Comparison of ENCODE assay signal across 10 cellular contexts in genomic region chr5:122295138-122295537, GRCh38. TPM values are rescaled to one million over a fixed set of nuclear protein-coding genes. Genes with fewer than 3 reads are reported as not detected.
DNase-seq lines count a peak whose midpoint lies in the region; ATAC-seq and TF ChIP-seq lines count a peak whose summit lies in the region.
"Had no signal": no experiment of that assay in that cellular context is flagged by ENCODE, and none has a peak within 500 bp of the region (broad histone marks: within the 10 kb centered on the region; RNA-seq: fewer than 3 reads in every experiment).

No MANE protein-coding gene starts in this region.

- H3K9me3 ChIP-seq in neural progenitor cell (ENCODE audit: low read depth): no peaks in the 10 kb centered on the region
- no peaks in the 10 kb centered on the region for H3K9me3 ChIP-seq in esophagus squamous epithelium

- CTCF ChIA-PET in WTC11 (lab: Charles Lee): interaction anchor here (0.5 to 3.2 kb wide), 6 partner anchors 9 to 203 kb away, joined by 3 to 14 read pairs (median 6); no protein-coding TSS in a partner anchor

- H3K9ac ChIP-seq in neural progenitor cell: no peak overlapping the region

- peaks cover 35% of the 10 kb centered on the region for H3K4me1 Mint-ChIP-seq in WTC11
- H3K4me1 Mint-ChIP-seq in neural progenitor cell: peaks cover 14% of the 10 kb centered on the region
- H3K4me1 Mint-ChIP-seq: activated naive CD8-positive, alpha-beta T cell treated with anti-CD3 and anti-CD28 coated beads, Interleukin-2, amount 10 ng/mL, durations not matched to agents 7 days and 5 days had no signal

- no peak overlapping the region for H3K27ac Mint-ChIP-seq in WTC11
- H3K27ac Mint-ChIP-seq in neural progenitor cell: no peak overlapping the region
- H3K27ac Mint-ChIP-seq: activated naive CD8-positive, alpha-beta T cell treated with anti-CD3 and anti-CD28 coated beads, Interleukin-2, amount 10 ng/mL, durations not matched to agents 7 days and 5 days had no signal

- no peaks in the 10 kb centered on the region for H4K20me1 ChIP-seq in neural progenitor cell (ENCODE audit: low read depth)

- H3K9me3 Mint-ChIP-seq in WTC11 (peaks cover 12% of the 10 kb centered on the region), neural progenitor cell (peaks cover 3% of the 10 kb centered on the region)
- H3K9me3 Mint-ChIP-seq: activated naive CD8-positive, alpha-beta T cell treated with anti-CD3 and anti-CD28 coated beads, Interleukin-2, amount 10 ng/mL, durations not matched to agents 7 days and 5 days had no signal

- H3K4me1 ChIP-seq in neural progenitor cell: no peaks in the 10 kb centered on the region
- H3K4me1 ChIP-seq in esophagus squamous epithelium: no peaks in the 10 kb centered on the region

- TF ChIP-seq CTCF in WTC11 (IDR thresholded peaks at IDR 0.05) (0 out of 2 replicates have a peak, but pooled peaks have one; percentile 35), neural progenitor cell (IDR thresholded peaks at IDR 0.05) (peak; percentile 55), esophagus squamous epithelium (IDR thresholded peaks at IDR 0.05) (peak in 3 of 6 experiments; percentile 12 to 34 (median 16))

- no peak overlapping the region for H2AFZ ChIP-seq in neural progenitor cell (replicated peaks)

- H3K27me3 ChIP-seq in neural progenitor cell: no peaks in the 10 kb centered on the region
- no peaks in the 10 kb centered on the region for H3K27me3 ChIP-seq in esophagus squamous epithelium

- 34 to 51% methylated on average over 2 of the region's 2 CpGs for WGBS in esophagus squamous epithelium, 2 donors

- H3K79me2 ChIP-seq in neural progenitor cell (ENCODE audit: low read depth): no peaks in the 10 kb centered on the region

- DNase-seq in WTC11 (ENCODE audit: low spot score) (peak; percentile 36), neural progenitor cell (ENCODE audit: low spot score) (peak; percentile 50), cortex of kidney (lab: John Stamatoyannopoulos, UW) (no peak), esophagus squamous epithelium (lab: John Stamatoyannopoulos, UW) (no peak)
- DNase-seq in activated CD4-positive, CD25-positive, alpha-beta regulatory T cell treated with anti-CD3 and anti-CD28 coated beads, Interleukin-2, amount 50 U/mL, for 72 hours: no peak
- DNase-seq: activated naive CD8-positive, alpha-beta T cell treated with anti-CD3 and anti-CD28 coated beads, Interleukin-2, amount 10 ng/mL, durations not matched to agents 7 days and 5 days; kidney glomerular epithelial cell had no signal

- ATAC-seq in GM18498 (IDR thresholded peaks at IDR 0.05; ENCODE audit: unreplicated experiment) (peak; percentile 51), HG02981 (IDR thresholded peaks at IDR 0.05; ENCODE audit: unreplicated experiment) (peak; percentile 35), WTC11 (peak; percentile 89)

- H3K4me3 Mint-ChIP-seq in WTC11 (no peak overlapping the region), neural progenitor cell (no peak overlapping the region)
- H3K4me3 Mint-ChIP-seq: activated naive CD8-positive, alpha-beta T cell treated with anti-CD3 and anti-CD28 coated beads, Interleukin-2, amount 10 ng/mL, durations not matched to agents 7 days and 5 days had no signal

- no peak for TF ChIP-seq POLR2A in esophagus squamous epithelium (IDR thresholded peaks at IDR 0.05)

- POLR2A ChIA-PET in WTC11 (lab: Charles Lee): no interaction called here

- H3K36me3 Mint-ChIP-seq in WTC11 (peaks cover 5% of the 10 kb centered on the region; the same call in 1 of the 2 replicates), neural progenitor cell (no peaks in the 10 kb centered on the region)
- H3K36me3 Mint-ChIP-seq: activated naive CD8-positive, alpha-beta T cell treated with anti-CD3 and anti-CD28 coated beads, Interleukin-2, amount 10 ng/mL, durations not matched to agents 7 days and 5 days had no signal

- H3K27ac ChIP-seq in neural progenitor cell: no peak overlapping the region
- H3K27ac ChIP-seq in esophagus squamous epithelium: no peak overlapping the region

- H3K36me3 ChIP-seq in neural progenitor cell: no peaks in the 10 kb centered on the region
- no peaks in the 10 kb centered on the region for H3K36me3 ChIP-seq in esophagus squamous epithelium

- H3K4me3 ChIP-seq in neural progenitor cell (no peak overlapping the region), esophagus squamous epithelium (no peak overlapping the region)

- H3K27me3 Mint-ChIP-seq in WTC11 (ENCODE audit: low read depth) (no peaks in the 10 kb centered on the region), neural progenitor cell (ENCODE audit: insufficient read depth, low read depth) (no peaks in the 10 kb centered on the region)
- H3K27me3 Mint-ChIP-seq: activated naive CD8-positive, alpha-beta T cell treated with anti-CD3 and anti-CD28 coated beads, Interleukin-2, amount 10 ng/mL, durations not matched to agents 7 days and 5 days had no signal

- no peak overlapping the region for H3K4me2 ChIP-seq in neural progenitor cell

- intact Hi-C loops in esophagus squamous epithelium (cut with DNase I): no loop called here

- H3F3A ChIP-seq in neural progenitor cell (ENCODE audit: low read depth): no peaks in the 10 kb centered on the region

TF ChIP-seq in WTC11, 78 proteins besides CTCF, POLR2A, EP300 and RAD21 (continues in another document):
- TF ChIP-seq NR3C1 (CRISPR knock-in tag; conservative IDR thresholded peaks at IDR 0.05; ENCODE audit: low read depth) (no peak), TCF7 (CRISPR knock-in tag; IDR thresholded peaks at IDR 0.05; ENCODE audit: low read depth) (no peak), ZNF219 (CRISPR knock-in tag; IDR thresholded peaks at IDR 0.05; ENCODE audit: borderline replicate concordance) (no peak), ELF4 (CRISPR knock-in tag; IDR thresholded peaks at IDR 0.05; ENCODE audit: low read depth) (no peak), E2F1 (CRISPR knock-in tag; IDR thresholded peaks at IDR 0.05) (no peak), ZNF532 (CRISPR knock-in tag; IDR thresholded peaks at IDR 0.05; ENCODE audit: borderline replicate concordance) (no peak), HMGA2 (CRISPR knock-in tag; IDR thresholded peaks at IDR 0.05) (no peak), PREB (CRISPR knock-in tag; IDR thresholded peaks at IDR 0.05; ENCODE audit: borderline replicate concordance) (no peak), ERG (CRISPR knock-in tag; IDR thresholded peaks at IDR 0.05) (no peak)

RNA-seq across cellular contexts. Expression of gene SNCAIP, which starts 16.9 kb away (rescaled TPM):
- 9.2 to 10.0 TPM (median 9.7 TPM) in 3 replicates for total RNA-seq in WTC11 (2021)
- 4.8 and 5.4 TPM in 2 replicates for total RNA-seq in neural progenitor cell (ENCODE audit: low replicate concordance)
- 1 to 10 TPM in 3 of 4 donors, under 1 TPM in 1; 0.48 to 3.3 (median 2.3) TPM for total RNA-seq in esophagus squamous epithelium
- total RNA-seq: activated naive CD8-positive, alpha-beta T cell treated with anti-CD3 and anti-CD28 coated beads, Interleukin-2, amount 10 ng/mL, durations not matched to agents 7 days and 5 days; RPMI7951 had no signal

Comparison
In these comparisons a context has a peak if more than half of its experiments do, and no peak if none do; other contexts are left out.
1. ATAC-seq: peak in every context shown above with its lines; median percentile 89 in WTC11; 51 in GM18498; 35 in HG02981.
2. DNase-seq: peak in WTC11 (single experiment) and neural progenitor cell (single experiment); none in cortex of kidney (single experiment), activated CD4-positive, CD25-positive, alpha-beta regulatory T cell treated with anti-CD3 and anti-CD28 coated beads, Interleukin-2, amount 50 U/mL, for 72 hours (single experiment) and esophagus squamous epithelium (single experiment).